In genomic region chrX:7071390-7071789, GRCh38 we compare ENCODE assay signal across 15 cellular contexts.
"Had no signal": no experiment of that assay in that cellular context is flagged by ENCODE, and none has a peak within 500 bp of the region (broad histone marks: within the 10 kb centered on the region; RNA-seq: fewer than 3 reads in every experiment).

No MANE protein-coding gene starts in this region.

- H3K4me1 ChIP-seq: sigmoid colon had no signal

- H3K27ac ChIP-seq: brain microvascular endothelial cell, sigmoid colon, upper lobe of left lung had no signal

- DNase-seq: activated CD4-positive, alpha-beta T cell treated with anti-CD3 and anti-CD28 coated beads for 4 hours; activated CD8-positive, alpha-beta T cell treated with anti-CD3 and anti-CD28 coated beads, Interleukin-2, amount 10 ng/mL, durations not matched to agents 7 days and 5 days; activated effector memory CD4-positive, alpha-beta T cell treated with Interleukin-2 at 50 U/mL for 16 hours; activated T-cell treated with anti-CD3 and anti-CD28 coated beads, Interleukin-2, amount 50 U/mL, for 1 hour; amygdala; brain microvascular endothelial cell; cerebellar nuclear complex; hypothalamus; kidney glomerular epithelial cell; sigmoid colon; stimulated activated CD4-positive, alpha-beta T cell treated with anti-CD3 and anti-CD28 coated beads, Interleukin-2, amount 100 ng/mL, for 24 hours; stimulated activated naive CD4-positive, alpha-beta T cell treated with Interleukin-2 at 50 U/mL for 16 hours; T-helper 1 cell; upper lobe of left lung had no signal

- H3K27ac Mint-ChIP-seq: activated CD8-positive, alpha-beta T cell treated with anti-CD3 and anti-CD28 coated beads, Interleukin-2, amount 10 ng/mL, durations not matched to agents 7 days and 5 days; activated naive CD4-positive, alpha-beta T cell treated with anti-CD3 and anti-CD28 coated beads, Interleukin-2, amount 50 U/mL, for 24 hours had no signal

- H3K4me3 Mint-ChIP-seq: activated CD8-positive, alpha-beta T cell treated with anti-CD3 and anti-CD28 coated beads, Interleukin-2, amount 10 ng/mL, durations not matched to agents 7 days and 5 days; activated naive CD4-positive, alpha-beta T cell treated with anti-CD3 and anti-CD28 coated beads, Interleukin-2, amount 50 U/mL, for 24 hours had no signal

- H3K27me3 Mint-ChIP-seq: activated naive CD4-positive, alpha-beta T cell treated with anti-CD3 and anti-CD28 coated beads, Interleukin-2, amount 50 U/mL, for 24 hours had no signal

- H3K9me3 ChIP-seq: sigmoid colon, upper lobe of left lung had no signal

- H3K9me3 Mint-ChIP-seq: activated naive CD4-positive, alpha-beta T cell treated with anti-CD3 and anti-CD28 coated beads, Interleukin-2, amount 50 U/mL, for 24 hours had no signal

- H3K4me3 ChIP-seq: sigmoid colon, upper lobe of left lung had no signal

- H3K36me3 ChIP-seq: brain microvascular endothelial cell, sigmoid colon had no signal

- ATAC-seq: activated CD8-positive, alpha-beta T cell treated with anti-CD3 and anti-CD28 coated beads, Interleukin-2, amount 10 ng/mL, durations not matched to agents 7 days and 5 days had no signal

- H3K27me3 ChIP-seq: brain microvascular endothelial cell, sigmoid colon, upper lobe of left lung had no signal
